9 cellular contexts compared by ENCODE assay signal in genomic region chr1:164748253-164748899, GRCh38.
DNase-seq lines count a peak whose midpoint lies in the region; ATAC-seq and TF ChIP-seq lines count a peak whose summit lies in the region.
"Had no signal": no experiment of that assay in that cellular context is flagged by ENCODE, and none has a peak within 500 bp of the region (broad histone marks: within the 10 kb centered on the region; RNA-seq: fewer than 3 reads in every experiment).

No MANE protein-coding gene starts in this region.

- H3K9me3 ChIP-seq in SJCRH30 (replicated peaks) (0 out of 2 replicates have a peak, but pooled peaks cover 3% of the 10 kb centered on the region), osteoblast (ENCODE audit: low read depth, low read length) (no peaks in the 10 kb centered on the region)

- H3K27ac ChIP-seq in SJCRH30 (peak overlapping the region; percentile 71), osteoblast (ENCODE audit: low read depth, low read length) (peak overlapping the region; percentile 68)

- H3K4me2 ChIP-seq in osteoblast (ENCODE audit: insufficient read depth, low read length): peak overlapping the region; percentile 25

- no peak overlapping the region for H3K4me3 ChIP-seq in AG09309 (ENCODE audit: control insufficient read depth, low read depth, low read length)
- H3K4me3 ChIP-seq in SJCRH30: peak overlapping the region; percentile 24
- H3K4me3 ChIP-seq in osteoblast (ENCODE audit: insufficient read depth, low read length): no peak overlapping the region

- H3K27me3 ChIP-seq in SJCRH30 (no peaks in the 10 kb centered on the region), osteoblast (ENCODE audit: insufficient read depth, low read length) (no peaks in the 10 kb centered on the region)

- ATAC-seq in GM18873 (IDR thresholded peaks at IDR 0.05; ENCODE audit: low FRiP score, unreplicated experiment) (no peak), GM21717 (IDR thresholded peaks at IDR 0.05; ENCODE audit: unreplicated experiment) (no peak), GM18909 (IDR thresholded peaks at IDR 0.05; ENCODE audit: poor library complexity, unreplicated experiment) (no peak)

- no peak overlapping the region for H2AFZ ChIP-seq in osteoblast (ENCODE audit: low read length)

- TF ChIP-seq CTCF in AG09309 (IDR thresholded peaks at IDR 0.05; ENCODE audit: control insufficient read depth, insufficient read depth, low read depth, low read length, missing control alignments) (no peak), osteoblast (IDR thresholded peaks at IDR 0.05; ENCODE audit: extremely low read depth, low read depth, low read length) (no peak)

- H4K20me1 ChIP-seq in osteoblast (ENCODE audit: insufficient read depth, low read length): no peaks in the 10 kb centered on the region

- H3K4me1 ChIP-seq in SJCRH30 (peaks cover 18% of the 10 kb centered on the region), osteoblast (ENCODE audit: insufficient read depth, low read length) (peaks cover 11% of the 10 kb centered on the region)

- no peaks in the 10 kb centered on the region for H3K36me3 ChIP-seq in SJCRH30
- H3K36me3 ChIP-seq in osteoblast (ENCODE audit: insufficient read depth, low read length): no peaks in the 10 kb centered on the region

- H3K79me2 ChIP-seq in osteoblast (ENCODE audit: insufficient read depth, low read length): no peaks in the 10 kb centered on the region

- DNase-seq in AG09309 (ENCODE audit: low read depth) (peak; percentile 87), SJCRH30 (peak; percentile 36 to 69), fibroblast of the conjunctiva (ENCODE audit: low read depth) (peak; percentile 78), osteoblast (ENCODE audit: insufficient read length, low spot score, missing footprints) (no peak), NCI-H69 (lab: John Stamatoyannopoulos, UW) (no peak)
- DNase-seq: CD4-positive, alpha-beta memory T cell had no signal

Comparison
In these comparisons a context has a peak if more than half of its experiments do, and no peak if none do; other contexts are left out.
1. DNase-seq: peak in AG09309 (single experiment), SJCRH30 (2 of 2) and fibroblast of the conjunctiva (single experiment); none in osteoblast (single experiment) and NCI-H69 (single experiment).